ENCODE assay signal across 1 cellular context in genomic region chr10:119650692-119651513, GRCh38.
TF ChIP-seq lines count a peak whose summit lies in the region.

TSS of gene BAG3 (plus strand) at chr10:119651380. CDS start at chr10:119651676, 296 bp downstream.

TF ChIP-seq in K562, 482 proteins besides CTCF, POLR2A, EP300 and RAD21 (continued from another document and continues in another):
- TF ChIP-seq GMEB1 (CRISPR knock-in tag; IDR thresholded peaks at IDR 0.05), result no peak
- TF ChIP-seq, protein P1, sequence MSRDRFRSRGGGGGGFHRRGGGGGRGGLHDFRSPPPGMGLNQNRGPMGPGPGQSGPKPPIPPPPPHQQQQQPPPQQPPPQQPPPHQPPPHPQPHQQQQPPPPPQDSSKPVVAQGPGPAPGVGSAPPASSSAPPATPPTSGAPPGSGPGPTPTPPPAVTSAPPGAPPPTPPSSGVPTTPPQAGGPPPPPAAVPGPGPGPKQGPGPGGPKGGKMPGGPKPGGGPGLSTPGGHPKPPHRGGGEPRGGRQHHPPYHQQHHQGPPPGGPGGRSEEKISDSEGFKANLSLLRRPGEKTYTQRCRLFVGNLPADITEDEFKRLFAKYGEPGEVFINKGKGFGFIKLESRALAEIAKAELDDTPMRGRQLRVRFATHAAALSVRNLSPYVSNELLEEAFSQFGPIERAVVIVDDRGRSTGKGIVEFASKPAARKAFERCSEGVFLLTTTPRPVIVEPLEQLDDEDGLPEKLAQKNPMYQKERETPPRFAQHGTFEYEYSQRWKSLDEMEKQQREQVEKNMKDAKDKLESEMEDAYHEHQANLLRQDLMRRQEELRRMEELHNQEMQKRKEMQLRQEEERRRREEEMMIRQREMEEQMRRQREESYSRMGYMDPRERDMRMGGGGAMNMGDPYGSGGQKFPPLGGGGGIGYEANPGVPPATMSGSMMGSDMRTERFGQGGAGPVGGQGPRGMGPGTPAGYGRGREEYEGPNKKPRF (IDR thresholded peaks at IDR 0.05; ENCODE audit: low read depth, low read length), result no peak
- TF ChIP-seq, protein P2, sequence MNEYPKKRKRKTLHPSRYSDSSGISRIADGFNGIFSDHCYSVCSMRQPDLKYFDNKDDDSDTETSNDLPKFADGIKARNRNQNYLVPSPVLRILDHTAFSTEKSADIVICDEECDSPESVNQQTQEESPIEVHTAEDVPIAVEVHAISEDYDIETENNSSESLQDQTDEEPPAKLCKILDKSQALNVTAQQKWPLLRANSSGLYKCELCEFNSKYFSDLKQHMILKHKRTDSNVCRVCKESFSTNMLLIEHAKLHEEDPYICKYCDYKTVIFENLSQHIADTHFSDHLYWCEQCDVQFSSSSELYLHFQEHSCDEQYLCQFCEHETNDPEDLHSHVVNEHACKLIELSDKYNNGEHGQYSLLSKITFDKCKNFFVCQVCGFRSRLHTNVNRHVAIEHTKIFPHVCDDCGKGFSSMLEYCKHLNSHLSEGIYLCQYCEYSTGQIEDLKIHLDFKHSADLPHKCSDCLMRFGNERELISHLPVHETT (CRISPR knock-in tag; conservative IDR thresholded peaks at IDR 0.05 in 1 of 2, IDR thresholded peaks at IDR 0.05 in 1 of 2), result no peak
- no peak for TF ChIP-seq ZC3H11A (IDR thresholded peaks at IDR 0.05; ENCODE audit: low read depth, low read length)
- peak in 2 of 3 experiments; percentile 40 to 70 for TF ChIP-seq YY1 (IDR thresholded peaks at IDR 0.05; ENCODE audit: borderline replicate concordance in 1 of 3, control insufficient read depth in 1 of 3, extremely low read depth in 1 of 3, insufficient read depth in 3 of 3, insufficient read length in 1 of 3, insufficient replicate concordance in 2 of 3, low read depth in 1 of 3, low read length in 2 of 3)
- TF ChIP-seq, protein P3, sequence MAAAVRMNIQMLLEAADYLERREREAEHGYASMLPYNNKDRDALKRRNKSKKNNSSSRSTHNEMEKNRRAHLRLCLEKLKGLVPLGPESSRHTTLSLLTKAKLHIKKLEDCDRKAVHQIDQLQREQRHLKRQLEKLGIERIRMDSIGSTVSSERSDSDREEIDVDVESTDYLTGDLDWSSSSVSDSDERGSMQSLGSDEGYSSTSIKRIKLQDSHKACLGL (CRISPR knock-in tag; IDR thresholded peaks at IDR 0.05; ENCODE audit: borderline replicate concordance, poor library complexity, severe bottlenecking), result no peak
- TF ChIP-seq ZNF146 (CRISPR knock-in tag; IDR thresholded peaks at IDR 0.05; ENCODE audit: unreplicated experiment), result no peak
- no peak for TF ChIP-seq ZNF785 (CRISPR knock-in tag; IDR thresholded peaks at IDR 0.05)
- TF ChIP-seq CBX3 (IDR thresholded peaks at IDR 0.05; ENCODE audit: borderline replicate concordance in 1 of 2, low read length in 2 of 2), result no peak
- no peak for TF ChIP-seq SREBF2 (CRISPR knock-in tag; IDR thresholded peaks at IDR 0.05)
- TF ChIP-seq SLC30A9 (CRISPR knock-in tag; IDR thresholded peaks at IDR 0.05), result no peak
- no peak for TF ChIP-seq ZNF668 (CRISPR knock-in tag; IDR thresholded peaks at IDR 0.05)
- TF ChIP-seq PML (IDR thresholded peaks at IDR 0.05; ENCODE audit: low read length), result peak; percentile 53; the same call in 1 of the 2 replicates
- no peak for TF ChIP-seq ZNF511 (CRISPR knock-in tag; IDR thresholded peaks at IDR 0.05)
- no peak for TF ChIP-seq CEBPZ (IDR thresholded peaks at IDR 0.05; ENCODE audit: borderline replicate concordance, low read depth, low read length)
- no peak for TF ChIP-seq BMI1 (IDR thresholded peaks at IDR 0.05; ENCODE audit: low read length)
- TF ChIP-seq, protein P4, sequence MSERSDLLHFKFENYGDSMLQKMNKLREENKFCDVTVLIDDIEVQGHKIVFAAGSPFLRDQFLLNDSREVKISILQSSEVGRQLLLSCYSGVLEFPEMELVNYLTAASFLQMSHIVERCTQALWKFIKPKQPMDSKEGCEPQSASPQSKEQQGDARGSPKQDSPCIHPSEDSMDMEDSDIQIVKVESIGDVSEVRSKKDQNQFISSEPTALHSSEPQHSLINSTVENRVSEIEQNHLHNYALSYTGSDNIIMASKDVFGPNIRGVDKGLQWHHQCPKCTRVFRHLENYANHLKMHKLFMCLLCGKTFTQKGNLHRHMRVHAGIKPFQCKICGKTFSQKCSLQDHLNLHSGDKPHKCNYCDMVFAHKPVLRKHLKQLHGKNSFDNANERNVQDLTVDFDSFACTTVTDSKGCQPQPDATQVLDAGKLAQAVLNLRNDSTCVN (CRISPR knock-in tag; IDR thresholded peaks at IDR 0.05), result no peak
- TF ChIP-seq, protein P5, sequence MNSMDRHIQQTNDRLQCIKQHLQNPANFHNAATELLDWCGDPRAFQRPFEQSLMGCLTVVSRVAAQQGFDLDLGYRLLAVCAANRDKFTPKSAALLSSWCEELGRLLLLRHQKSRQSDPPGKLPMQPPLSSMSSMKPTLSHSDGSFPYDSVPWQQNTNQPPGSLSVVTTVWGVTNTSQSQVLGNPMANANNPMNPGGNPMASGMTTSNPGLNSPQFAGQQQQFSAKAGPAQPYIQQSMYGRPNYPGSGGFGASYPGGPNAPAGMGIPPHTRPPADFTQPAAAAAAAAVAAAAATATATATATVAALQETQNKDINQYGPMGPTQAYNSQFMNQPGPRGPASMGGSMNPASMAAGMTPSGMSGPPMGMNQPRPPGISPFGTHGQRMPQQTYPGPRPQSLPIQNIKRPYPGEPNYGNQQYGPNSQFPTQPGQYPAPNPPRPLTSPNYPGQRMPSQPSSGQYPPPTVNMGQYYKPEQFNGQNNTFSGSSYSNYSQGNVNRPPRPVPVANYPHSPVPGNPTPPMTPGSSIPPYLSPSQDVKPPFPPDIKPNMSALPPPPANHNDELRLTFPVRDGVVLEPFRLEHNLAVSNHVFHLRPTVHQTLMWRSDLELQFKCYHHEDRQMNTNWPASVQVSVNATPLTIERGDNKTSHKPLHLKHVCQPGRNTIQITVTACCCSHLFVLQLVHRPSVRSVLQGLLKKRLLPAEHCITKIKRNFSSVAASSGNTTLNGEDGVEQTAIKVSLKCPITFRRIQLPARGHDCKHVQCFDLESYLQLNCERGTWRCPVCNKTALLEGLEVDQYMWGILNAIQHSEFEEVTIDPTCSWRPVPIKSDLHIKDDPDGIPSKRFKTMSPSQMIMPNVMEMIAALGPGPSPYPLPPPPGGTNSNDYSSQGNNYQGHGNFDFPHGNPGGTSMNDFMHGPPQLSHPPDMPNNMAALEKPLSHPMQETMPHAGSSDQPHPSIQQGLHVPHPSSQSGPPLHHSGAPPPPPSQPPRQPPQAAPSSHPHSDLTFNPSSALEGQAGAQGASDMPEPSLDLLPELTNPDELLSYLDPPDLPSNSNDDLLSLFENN (IDR thresholded peaks at IDR 0.05; ENCODE audit: low read depth in 2 of 2, low read length in 2 of 2), result no peak
- no peak for TF ChIP-seq THAP12 (CRISPR knock-in tag; IDR thresholded peaks at IDR 0.05)
- peak; percentile 20; the same call in 1 of the 2 replicates for TF ChIP-seq L3MBTL2 (IDR thresholded peaks at IDR 0.05)
- TF ChIP-seq MTA1 (IDR thresholded peaks at IDR 0.05; ENCODE audit: borderline replicate concordance), result no peak
- no peak for TF ChIP-seq FOXO4 (CRISPR knock-in tag; IDR thresholded peaks at IDR 0.05)
- TF ChIP-seq RHOXF2B (CRISPR knock-in tag; conservative IDR thresholded peaks at IDR 0.05), result no peak
- 0 out of 2 replicates have a peak, but pooled peaks have one; percentile 35 for TF ChIP-seq GTF2E2 (tag; IDR thresholded peaks at IDR 0.05)
- no peak for TF ChIP-seq MBD1 (CRISPR knock-in tag; IDR thresholded peaks at IDR 0.05)
- no peak for TF ChIP-seq IFI16 (CRISPR knock-in tag; IDR thresholded peaks at IDR 0.05)
- no peak for TF ChIP-seq ZNF586 (CRISPR knock-in tag; conservative IDR thresholded peaks at IDR 0.05)
- TF ChIP-seq SNIP1 (IDR thresholded peaks at IDR 0.05; ENCODE audit: low read depth), result no peak
